Comparison of ENCODE assay signal across 1 cellular context in the genomic region with DNA sequence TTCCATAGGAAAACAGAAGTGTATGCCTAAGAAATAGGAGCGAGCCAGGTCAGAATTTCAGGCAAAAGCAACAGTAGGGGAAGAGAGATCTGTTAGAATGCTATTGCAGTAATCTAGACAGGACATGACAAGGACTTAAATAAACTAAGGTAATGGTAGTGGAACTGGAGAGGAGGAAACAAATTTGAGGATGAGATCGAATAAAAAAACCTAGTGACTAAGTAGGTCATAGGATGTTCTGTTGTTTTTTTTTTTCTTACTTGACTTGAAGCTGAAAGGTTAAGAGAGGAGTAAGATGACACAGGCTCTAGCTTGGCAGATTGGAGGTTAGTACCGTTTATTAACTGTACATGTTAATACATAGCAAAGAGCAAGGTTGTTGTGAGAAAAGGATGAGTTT.
TF ChIP-seq lines count a peak whose summit lies in the region.

No MANE protein-coding gene starts in this region.

TF ChIP-seq in IMR-90, 13 proteins besides CTCF, POLR2A, EP300 and RAD21:
- TF ChIP-seq MAZ (IDR thresholded peaks at IDR 0.05; ENCODE audit: borderline replicate concordance, low read depth, low read length) (no peak), FOS (IDR thresholded peaks at IDR 0.05; ENCODE audit: low read depth, low read length) (no peak), MAFK (IDR thresholded peaks at IDR 0.05; ENCODE audit: low read depth, low read length) (no peak), MXI1 (IDR thresholded peaks at IDR 0.05; ENCODE audit: borderline replicate concordance, low read depth, low read length) (no peak), RFX5 (IDR thresholded peaks at IDR 0.05; ENCODE audit: low read depth, low read length) (no peak), RCOR1 (IDR thresholded peaks at IDR 0.05; ENCODE audit: insufficient replicate concordance, low read length) (no peak), NFE2L2 (IDR thresholded peaks at IDR 0.05; ENCODE audit: low read depth, low read length) (no peak), CHD1 (IDR thresholded peaks at IDR 0.05; ENCODE audit: low read depth, low read length) (no peak), SMC3 (IDR thresholded peaks at IDR 0.05; ENCODE audit: low read depth, low read length) (no peak), BHLHE40 (IDR thresholded peaks at IDR 0.05; ENCODE audit: low read depth, low read length) (no peak), CEBPB (IDR thresholded peaks at IDR 0.05; ENCODE audit: low read depth, low read length) (no peak)
- TF ChIP-seq, protein P1, sequence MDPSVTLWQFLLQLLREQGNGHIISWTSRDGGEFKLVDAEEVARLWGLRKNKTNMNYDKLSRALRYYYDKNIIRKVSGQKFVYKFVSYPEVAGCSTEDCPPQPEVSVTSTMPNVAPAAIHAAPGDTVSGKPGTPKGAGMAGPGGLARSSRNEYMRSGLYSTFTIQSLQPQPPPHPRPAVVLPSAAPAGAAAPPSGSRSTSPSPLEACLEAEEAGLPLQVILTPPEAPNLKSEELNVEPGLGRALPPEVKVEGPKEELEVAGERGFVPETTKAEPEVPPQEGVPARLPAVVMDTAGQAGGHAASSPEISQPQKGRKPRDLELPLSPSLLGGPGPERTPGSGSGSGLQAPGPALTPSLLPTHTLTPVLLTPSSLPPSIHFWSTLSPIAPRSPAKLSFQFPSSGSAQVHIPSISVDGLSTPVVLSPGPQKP (IDR thresholded peaks at IDR 0.05; ENCODE audit: borderline replicate concordance, low read depth, low read length), result no peak
- TF ChIP-seq, protein P2, sequence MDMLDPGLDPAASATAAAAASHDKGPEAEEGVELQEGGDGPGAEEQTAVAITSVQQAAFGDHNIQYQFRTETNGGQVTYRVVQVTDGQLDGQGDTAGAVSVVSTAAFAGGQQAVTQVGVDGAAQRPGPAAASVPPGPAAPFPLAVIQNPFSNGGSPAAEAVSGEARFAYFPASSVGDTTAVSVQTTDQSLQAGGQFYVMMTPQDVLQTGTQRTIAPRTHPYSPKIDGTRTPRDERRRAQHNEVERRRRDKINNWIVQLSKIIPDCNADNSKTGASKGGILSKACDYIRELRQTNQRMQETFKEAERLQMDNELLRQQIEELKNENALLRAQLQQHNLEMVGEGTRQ (IDR thresholded peaks at IDR 0.05; ENCODE audit: low read depth, low read length), result no peak
TF ChIP-seq in IMR-90: peak in this region for 0.
